Comparison of ENCODE assay signal across 8 cellular contexts in genomic region chr18:54224379-54225014, GRCh38. TPM values are rescaled to one million over a fixed set of nuclear protein-coding genes. Genes with fewer than 3 reads are reported as not detected.
DNase-seq lines count a peak whose midpoint lies in the region; ATAC-seq and TF ChIP-seq lines count a peak whose summit lies in the region.

A gene with protein sequence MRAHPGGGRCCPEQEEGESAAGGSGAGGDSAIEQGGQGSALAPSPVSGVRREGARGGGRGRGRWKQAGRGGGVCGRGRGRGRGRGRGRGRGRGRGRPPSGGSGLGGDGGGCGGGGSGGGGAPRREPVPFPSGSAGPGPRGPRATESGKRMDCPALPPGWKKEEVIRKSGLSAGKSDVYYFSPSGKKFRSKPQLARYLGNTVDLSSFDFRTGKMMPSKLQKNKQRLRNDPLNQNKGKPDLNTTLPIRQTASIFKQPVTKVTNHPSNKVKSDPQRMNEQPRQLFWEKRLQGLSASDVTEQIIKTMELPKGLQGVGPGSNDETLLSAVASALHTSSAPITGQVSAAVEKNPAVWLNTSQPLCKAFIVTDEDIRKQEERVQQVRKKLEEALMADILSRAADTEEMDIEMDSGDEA (minus strand): TSS chr18:54224669. CDS start chr18:54224559, 110 bp downstream.

- H3K9me3 ChIP-seq in Panc1 (ENCODE audit: control insufficient read depth, insufficient read depth, low read depth, low read length), result no peaks in the 10 kb centered on the region
- H3K9me3 ChIP-seq in muscle layer of duodenum (ENCODE audit: control insufficient read depth in 1 of 2, low read length in 2 of 2), result no peaks in the 10 kb centered on the region

- intact Hi-C loops in Panc1 (cut with micrococcal nuclease; ENCODE audit: unreplicated experiment), result no loop called here

- POLR2A ChIA-PET in Panc1 (lab: Charles Lee), result interaction anchor here (0.6 to 1.1 kb wide), 3 partner anchors 12 to 656 kb away, joined by 3 to 8 read pairs (median 6); no protein-coding TSS in a partner anchor

- ATAC-seq in GM21723 (IDR thresholded peaks at IDR 0.05; ENCODE audit: unreplicated experiment), result peak; percentile 91
- peak; percentile 99 for ATAC-seq in Panc1
- peak; percentile 98 for ATAC-seq in esophagus mucosa

- peak within 1 kb of the TSS; percentile 56 to 68 for H3K4me3 ChIP-seq in Panc1 (ENCODE audit: low read depth in 2 of 2, low read length in 2 of 2)
- peak within 1 kb of the TSS; percentile 67 to 72 for H3K4me3 ChIP-seq in muscle layer of duodenum (ENCODE audit: low read depth in 1 of 2, low read length in 2 of 2)

- no TSS peak for BruUV-seq in Panc1 (replicated peaks; lab: Mats Ljungman, UMichigan)

- peaks cover 8% of the 10 kb centered on the region; the same call in 1 of the 2 replicates for H3K4me1 ChIP-seq in Panc1 (ENCODE audit: control insufficient read depth, insufficient read depth, low read length)
- H3K4me1 ChIP-seq in muscle layer of duodenum (ENCODE audit: control insufficient read depth in 1 of 2, insufficient read depth in 2 of 2, low read length in 2 of 2), result peaks cover 23 to 28% of the 10 kb centered on the region in 2 donors

- in situ Hi-C loops in Panc1 (cut with HindIII; ENCODE audit: low pct_unique_long_range_greater_than_20kb, low sequenced_read_pairs), result no loop called here

- peak; percentile 89 for DNase-seq in DMS79 (lab: John Stamatoyannopoulos, UW)
- peak; percentile 96 for DNase-seq in KG1 (lab: John Stamatoyannopoulos, UW)
- peak; percentile 61 for DNase-seq in Panc1 (ENCODE audit: low read depth, low spot score)
- DNase-seq in activated T-cell treated with anti-CD3 and anti-CD28 coated beads, Interleukin-2, amount 50 U/mL, for 48 hours, result peak; percentile 97 to 98
- peak; percentile 88 to 92 for DNase-seq in stimulated activated CD8-positive, alpha-beta memory T cell treated with anti-CD3 and anti-CD28 coated beads, Interleukin-7, amount 100 ng/mL, for 4 hours (ENCODE audit: low read depth in 2 of 2)

- no peaks in the 10 kb centered on the region; the same call in 1 of the 2 replicates for H3K36me3 ChIP-seq in Panc1 (ENCODE audit: control insufficient read depth, insufficient read depth, low read length)
- no peaks in the 10 kb centered on the region for H3K36me3 ChIP-seq in muscle layer of duodenum (ENCODE audit: control insufficient read depth in 1 of 2, insufficient read depth in 2 of 2, low read length in 2 of 2)

- CTCF ChIA-PET in Panc1 (lab: Charles Lee), result interaction anchor here (0.9 kb wide), 1 partner anchor 113 kb away, joined by 4 read pairs; no protein-coding TSS in a partner anchor

- peak within 1 kb of the TSS; percentile 69 for H3K27ac ChIP-seq in Panc1 (ENCODE audit: low read length)
- peak within 1 kb of the TSS; percentile 74 for H3K27ac ChIP-seq in muscle layer of duodenum (ENCODE audit: low read length)

- TF ChIP-seq CTCF in Panc1 (IDR thresholded peaks at IDR 0.05), result peak; percentile 13; the same call in 1 of the 2 replicates

- H3K27me3 ChIP-seq in Panc1 (ENCODE audit: control insufficient read depth, insufficient read depth, low read length) (no peaks in the 10 kb centered on the region), muscle layer of duodenum (ENCODE audit: low read depth, low read length) (no peaks in the 10 kb centered on the region)

RNA-seq across cellular contexts. Expression of the gene that starts here (rescaled TPM):
- 53.3 TPM for total RNA-seq in Panc1 (2021; ENCODE audit: unreplicated experiment)
- 63.0 TPM for polyA plus RNA-seq in Panc1 (2012; ENCODE audit: insufficient read length)
- 175 TPM for total RNA-seq in esophagus mucosa

Comparison
In these comparisons a context has a peak if more than half of its experiments do, and no peak if none do; other contexts are left out.
1. Peak in every context shown above with its lines: DNase-seq, ATAC-seq, H3K4me3 ChIP-seq and H3K27ac ChIP-seq.